ENCODE assay signal across 1 cellular context in the genomic region with DNA sequence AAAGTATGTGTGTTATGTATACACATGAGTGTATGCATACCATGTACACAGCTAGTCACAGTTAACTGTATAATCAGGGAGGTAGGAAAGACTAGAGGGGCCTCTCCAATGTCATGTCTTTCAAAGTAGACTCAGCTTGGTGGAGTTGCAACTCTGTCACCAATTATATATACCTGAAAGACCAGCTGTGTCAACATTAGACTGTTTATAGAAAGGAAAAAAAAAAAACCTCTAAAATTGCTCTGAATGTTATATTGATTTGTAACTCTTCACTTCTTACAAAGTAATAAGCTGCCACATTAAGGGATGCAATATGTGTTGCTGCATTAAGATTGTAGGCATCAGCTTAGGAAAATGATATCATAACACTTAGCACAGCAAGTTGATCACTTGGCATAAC.
TF ChIP-seq lines count a peak whose summit lies in the region.

No MANE protein-coding gene starts in this region.

TF ChIP-seq in endothelial cell of umbilical vein, 7 proteins besides CTCF, POLR2A, EP300 and RAD21 (continued from another document):
- TF ChIP-seq FOS (IDR thresholded peaks at IDR 0.05; ENCODE audit: borderline replicate concordance, insufficient read depth, low read length) (no peak), GATA2 (IDR thresholded peaks at IDR 0.05; ENCODE audit: insufficient read depth, insufficient read length, low read depth, low read length) (no peak), POLR2AphosphoS5 (IDR thresholded peaks at IDR 0.05; ENCODE audit: insufficient read depth, low read depth, low read length) (no peak)
- TF ChIP-seq, protein P1, sequence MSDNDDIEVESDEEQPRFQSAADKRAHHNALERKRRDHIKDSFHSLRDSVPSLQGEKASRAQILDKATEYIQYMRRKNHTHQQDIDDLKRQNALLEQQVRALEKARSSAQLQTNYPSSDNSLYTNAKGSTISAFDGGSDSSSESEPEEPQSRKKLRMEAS (IDR thresholded peaks at IDR 0.05; ENCODE audit: insufficient read depth, insufficient read length) = no peak
